In genomic region chr15:90916461-90916860, GRCh38 we compare ENCODE assay signal across 22 cellular contexts. TPM values are rescaled to one million over a fixed set of nuclear protein-coding genes. Genes with fewer than 3 reads are reported as not detected.
DNase-seq lines count a peak whose midpoint lies in the region; ATAC-seq, FAIRE-seq and TF ChIP-seq lines count a peak whose summit lies in the region.
"Had no signal": no experiment of that assay in that cellular context is flagged by ENCODE, and none has a peak within 500 bp of the region (broad histone marks: within the 10 kb centered on the region; RNA-seq: fewer than 3 reads in every experiment).

No MANE protein-coding gene starts in this region.

- peaks cover 0 to 46% (median 10%) of the 10 kb centered on the region in 12 donors for H3K4me1 ChIP-seq in heart left ventricle
- H3K4me1 ChIP-seq in H1 (replicated peaks in 1 of 4; ENCODE audit: control insufficient read depth in 3 of 4, insufficient read depth in 4 of 4, low read length in 3 of 4) = peaks cover 0 to 2% (median 0%) of the 10 kb centered on the region in 4 experiments; a peak in 2 of 7 replicates
- H3K4me1 ChIP-seq in neutrophil (ENCODE audit: control insufficient read depth in 1 of 2, insufficient read depth in 1 of 2, low read depth in 1 of 2, low read length in 1 of 2) = peaks cover 70% of the 10 kb centered on the region in 2 experiments
- no peaks in the 10 kb centered on the region for H3K4me1 ChIP-seq in prostate gland (replicated peaks)
- H3K4me1 ChIP-seq: BE2C, Caco-2, SJSA1 had no signal

- H2BK20ac ChIP-seq in H1 (ENCODE audit: low read length) = no peak overlapping the region

- H2BK5ac ChIP-seq in H1 (ENCODE audit: low read depth, low read length) = peak overlapping the region; percentile 13; the same call in 1 of the 2 replicates

- TF ChIP-seq RAD21 in H1 (IDR thresholded peaks at IDR 0.05 in 1 of 2, conservative IDR thresholded peaks at IDR 0.05 in 1 of 2; ENCODE audit: low read depth in 2 of 2, low read length in 2 of 2) = no peak

- ATAC-seq in heart left ventricle (peak in 1 of 4 donors; percentile 11), Right ventricle myocardium inferior (no peak), HG03196 (IDR thresholded peaks at IDR 0.05; ENCODE audit: unreplicated experiment) (no peak)
- ATAC-seq in activated CD8-positive, alpha-beta T cell treated with anti-CD3 and anti-CD28 coated beads, Interleukin-2, amount 10 ng/mL, durations not matched to agents 7 days and 5 days = no peak
- ATAC-seq: activated T-cell treated with anti-CD3 and anti-CD28 coated beads, Interleukin-2, amount 50 U/mL, for 4 hours; Panc1 had no signal

- H3K36me3 Mint-ChIP-seq in activated CD8-positive, alpha-beta T cell treated with anti-CD3 and anti-CD28 coated beads, Interleukin-2, amount 10 ng/mL, durations not matched to agents 7 days and 5 days (ENCODE audit: low read depth) = peaks cover 75% of the 10 kb centered on the region

- no peaks in the 10 kb centered on the region for H3K9me3 ChIP-seq in heart left ventricle
- H3K9me3 ChIP-seq in H1 (ENCODE audit: insufficient read depth in 2 of 2, low read depth in 1 of 2, low read length in 1 of 2) = no peaks in the 10 kb centered on the region
- no peaks in the 10 kb centered on the region for H3K9me3 ChIP-seq in neutrophil
- H3K9me3 ChIP-seq in prostate gland = no peaks in the 10 kb centered on the region
- H3K9me3 ChIP-seq: BE2C, Caco-2, sigmoid colon, SJSA1 had no signal

- TF ChIP-seq CTCF in heart left ventricle (IDR thresholded peaks at IDR 0.05) = no peak
- no peak for TF ChIP-seq CTCF in H1 (IDR thresholded peaks at IDR 0.05; ENCODE audit: control extremely low read depth in 1 of 3, insufficient read depth in 1 of 3, low read depth in 1 of 3, low read length in 3 of 3)
- no peak for TF ChIP-seq CTCF in neutrophil (IDR thresholded peaks at IDR 0.05)
- no peak for TF ChIP-seq CTCF in prostate gland (IDR thresholded peaks at IDR 0.05)

- no peaks in the 10 kb centered on the region for H3K27me3 Mint-ChIP-seq in activated CD8-positive, alpha-beta T cell treated with anti-CD3 and anti-CD28 coated beads, Interleukin-2, amount 10 ng/mL, durations not matched to agents 7 days and 5 days (ENCODE audit: low read depth)
- H3K27me3 Mint-ChIP-seq: memory B cell; naive thymus-derived CD4-positive, alpha-beta T cell had no signal

- no peak overlapping the region for H3K18ac ChIP-seq in H1 (ENCODE audit: extremely low read depth, low read length)

- CTCF ChIA-PET in H1 (lab: Charles Lee; ENCODE audit: partially characterized antibody) = interaction anchor here (1.9 to 6.8 kb wide), 2 partner anchors 16 to 20 kb away, joined by 8 to 87 read pairs; partner anchors contain the start of genes HDDC3 and UNC45A
- CTCF ChIA-PET in activated CD8-positive, alpha-beta T cell treated with anti-CD3 and anti-CD28 coated beads, Interleukin-2, amount 10 ng/mL, durations not matched to agents 7 days and 5 days (lab: Charles Lee) = no interaction called here

- no peaks in the 10 kb centered on the region for H3K9me3 Mint-ChIP-seq in activated CD8-positive, alpha-beta T cell treated with anti-CD3 and anti-CD28 coated beads, Interleukin-2, amount 10 ng/mL, durations not matched to agents 7 days and 5 days (ENCODE audit: insufficient read depth)
- H3K9me3 Mint-ChIP-seq: activated T-cell treated with anti-CD3 and anti-CD28 coated beads, Interleukin-2, amount 50 U/mL, for 4 hours; memory B cell; naive thymus-derived CD4-positive, alpha-beta T cell had no signal

- H3K27ac Mint-ChIP-seq in activated CD8-positive, alpha-beta T cell treated with anti-CD3 and anti-CD28 coated beads, Interleukin-2, amount 10 ng/mL, durations not matched to agents 7 days and 5 days = no peak overlapping the region
- H3K27ac Mint-ChIP-seq: memory B cell had no signal

- no peaks in the 10 kb centered on the region for H3K23me2 ChIP-seq in H1 (ENCODE audit: low read depth, low read length)

- H3K27ac ChIP-seq in heart left ventricle = peak overlapping the region in 11 of 12 donors; percentile 30 to 85 (median 71)
- no peak overlapping the region for H3K27ac ChIP-seq in H1 (ENCODE audit: low read depth, low read length)
- peak overlapping the region; percentile 94 for H3K27ac ChIP-seq in neutrophil
- no peak overlapping the region for H3K27ac ChIP-seq in prostate gland
- H3K27ac ChIP-seq: SJSA1 had no signal

- no peak overlapping the region for H4K5ac ChIP-seq in H1 (ENCODE audit: insufficient read length, low read depth, low read length)

- no peaks in the 10 kb centered on the region for H3K79me1 ChIP-seq in H1 (ENCODE audit: low read depth, low read length)

- TF ChIP-seq POLR2A in heart left ventricle (IDR thresholded peaks at IDR 0.05) (no peak), H1 (IDR thresholded peaks at IDR 0.05; ENCODE audit: control extremely low read depth in 1 of 2, low read depth in 2 of 2, low read length in 2 of 2) (no peak), prostate gland (IDR thresholded peaks at IDR 0.05) (no peak)

- no peak overlapping the region for H3K4ac ChIP-seq in H1 (replicated peaks; ENCODE audit: insufficient read length, low read depth, low read length)

- H2AK5ac ChIP-seq in H1 (ENCODE audit: low read depth, low read length) = no peak overlapping the region

- H3K79me2 ChIP-seq in H1 (ENCODE audit: control insufficient read depth in 1 of 2, insufficient read depth in 2 of 2, low read length in 2 of 2) = no peaks in the 10 kb centered on the region

- H3K27me3 ChIP-seq in heart left ventricle (no peaks in the 10 kb centered on the region), H1 (replicated peaks in 1 of 4; ENCODE audit: control insufficient read depth in 3 of 4, extremely low read depth in 1 of 4, insufficient read depth in 3 of 4, low read length in 3 of 4) (no peaks in the 10 kb centered on the region), neutrophil (no peaks in the 10 kb centered on the region), prostate gland (replicated peaks; ENCODE audit: insufficient read depth) (no peaks in the 10 kb centered on the region)
- H3K27me3 ChIP-seq: BE2C, sigmoid colon, SJSA1 had no signal

- H4K20me1 ChIP-seq in H1 (replicated peaks in 1 of 2; ENCODE audit: control insufficient read depth in 1 of 2, insufficient read depth in 2 of 2, low read length in 2 of 2) = peaks cover 2 to 3% of the 10 kb centered on the region in 2 experiments

- no peak overlapping the region for H3K56ac ChIP-seq in H1 (replicated peaks; ENCODE audit: insufficient read length, low read depth, low read length)

- intact Hi-C loops in heart left ventricle (cut with DNase I) (no loop called here), Right ventricle myocardium inferior (cut with DNase I) (no loop called here), prostate gland (cut with DNase I) (no loop called here)

- H3K4me3 Mint-ChIP-seq in activated CD8-positive, alpha-beta T cell treated with anti-CD3 and anti-CD28 coated beads, Interleukin-2, amount 10 ng/mL, durations not matched to agents 7 days and 5 days = no peak overlapping the region
- H3K4me3 Mint-ChIP-seq: activated T-cell treated with anti-CD3 and anti-CD28 coated beads, Interleukin-2, amount 50 U/mL, for 4 hours; memory B cell; naive thymus-derived CD4-positive, alpha-beta T cell had no signal

- no peak overlapping the region for H3K14ac ChIP-seq in H1 (ENCODE audit: insufficient read length)

- H3K4me3 ChIP-seq in heart left ventricle (peak overlapping the region in 3 of 12 donors; percentile 14 to 25 (median 17)), H1 (ENCODE audit: extremely low read depth in 1 of 4, insufficient read depth in 2 of 4, low read depth in 3 of 4, low read length in 4 of 4) (no peak overlapping the region), neutrophil (ENCODE audit: low read depth in 1 of 2, low read length in 1 of 2) (peak overlapping the region; percentile 57 to 72), prostate gland (no peak overlapping the region)
- H3K4me3 ChIP-seq: sigmoid colon, SJSA1 had no signal

- H4K91ac ChIP-seq in H1 (replicated peaks; ENCODE audit: insufficient read length, low read length) = no peak overlapping the region

- DNase-seq in heart left ventricle = no peak
- DNase-seq in Right ventricle myocardium inferior (ENCODE audit: missing footprints) = no peak
- no peak for DNase-seq in H1 (ENCODE audit: low read depth in 1 of 2, low spot score in 2 of 2)
- no peak for DNase-seq in T-helper 9 cell
- no peak for DNase-seq in prostate gland (ENCODE audit: low spot score)
- no peak for DNase-seq in activated CD8-positive, alpha-beta T cell treated with anti-CD3 and anti-CD28 coated beads, Interleukin-2, amount 10 ng/mL, durations not matched to agents 7 days and 5 days
- DNase-seq: activated T-cell treated with anti-CD3 and anti-CD28 coated beads, Interleukin-2, amount 50 U/mL, for 4 hours; BE2C; Caco-2; central memory CD4-positive, alpha-beta T cell; DMS79 treated with DMSO at 0.1 percent for 48 hours; naive thymus-derived CD4-positive, alpha-beta T cell; NCI-H146; NCI-H524; occipital lobe had no signal

- H4K8ac ChIP-seq in H1 (ENCODE audit: extremely low read depth, insufficient read depth, low read length) = no peak overlapping the region; the same call in 1 of the 2 replicates

- FAIRE-seq in H1 (lab: Jason Lieb, UNC) = no peak
- FAIRE-seq: kidney had no signal

- H2BK120ac ChIP-seq in H1 (replicated peaks; ENCODE audit: low read depth, low read length) = no peak overlapping the region

- H3K4me2 ChIP-seq in H1 (ENCODE audit: insufficient read depth in 1 of 2, low read depth in 2 of 2, low read length in 2 of 2) = no peak overlapping the region

- TF ChIP-seq EP300 in H1 (IDR thresholded peaks at IDR 0.05; ENCODE audit: borderline replicate concordance in 1 of 2, low read depth in 2 of 2, low read length in 2 of 2) = no peak

- H2BK15ac ChIP-seq in H1 (ENCODE audit: low read length) = no peak overlapping the region

- H2AFZ ChIP-seq in H1 (ENCODE audit: low read length) = no peak overlapping the region

- WGBS in heart left ventricle, 4 donors = 86 to 93% (median 92%) methylated on average over 11 of the region's 11 CpGs
- 83% methylated on average over 11 of the region's 11 CpGs; no CpG with 5 or more reads in 1 of the 2 experiments for WGBS in H1 (ENCODE audit: extremely low coverage in 1 of 2, insufficient coverage in 1 of 2, insufficient read length in 1 of 2, insufficient replicate concordance in 2 of 2, low coverage in 1 of 2, low lambda C conversion rate in 2 of 2, missing lambda C conversion rate in 1 of 2), 2 experiments
- WGBS in prostate gland = 86% methylated on average over 11 of the region's 11 CpGs

- no peak overlapping the region for H2BK12ac ChIP-seq in H1 (ENCODE audit: low read depth, low read length)

- no peaks in the 10 kb centered on the region for H3K4me1 Mint-ChIP-seq in activated CD8-positive, alpha-beta T cell treated with anti-CD3 and anti-CD28 coated beads, Interleukin-2, amount 10 ng/mL, durations not matched to agents 7 days and 5 days (ENCODE audit: low read depth)
- H3K4me1 Mint-ChIP-seq: memory B cell had no signal

- H3K9ac ChIP-seq in H1 (replicated peaks in 1 of 4; ENCODE audit: extremely low read depth in 1 of 4, low read depth in 3 of 4, low read length in 3 of 4) = no peak overlapping the region

- POLR2A ChIA-PET in H1 (lab: Charles Lee; ENCODE audit: partially characterized antibody) = no interaction called here
- POLR2A ChIA-PET in activated CD8-positive, alpha-beta T cell treated with anti-CD3 and anti-CD28 coated beads, Interleukin-2, amount 10 ng/mL, durations not matched to agents 7 days and 5 days (lab: Charles Lee) = no interaction called here

- H3K36me3 ChIP-seq in heart left ventricle (peaks cover 11 to 100% (median 99%) of the 10 kb centered on the region in 9 donors), H1 (ENCODE audit: control insufficient read depth in 2 of 4, insufficient read depth in 4 of 4, low read length in 3 of 4) (no peaks in the 10 kb centered on the region; a peak in 4 of 8 replicates), neutrophil (peaks cover 72% of the 10 kb centered on the region), prostate gland (peaks cover 24 to 47% of the 10 kb centered on the region in 2 donors)

- H3K23ac ChIP-seq in H1 (ENCODE audit: insufficient read length) = no peak overlapping the region

RNA-seq across cellular contexts. Expression of gene MAN2A2, which starts 13.4 kb away (rescaled TPM):
- 100 to 1,000 TPM in 3 of 9 donors, 10 to 100 TPM in 6; 62.2 to 145 (median 89.0) TPM for total RNA-seq in heart left ventricle
- 10 to 100 TPM; 38.7 to 42.3 TPM for polyA plus RNA-seq in heart left ventricle
- total RNA-seq in Right ventricle myocardium inferior = 133 TPM
- 21.9 and 23.1 TPM in 2 replicates for total RNA-seq in H1 (2021; fragmentation: NEBNext Ultra II Directional; extraction: Animal tissue kit (Norgen Biotek cat#: 25700))
- 29.7 and 35.9 TPM in 2 replicates for polyA plus RNA-seq in H1 (2011; rRNA removed)
- polyA plus RNA-seq in H1 (2011; cell fraction: cytosol; rRNA removed) = 24.6 TPM
- 210 TPM for polyA plus RNA-seq in H1 (2011; cell fraction: nucleus; rRNA removed)
- polyA plus RNA-seq in H1 (2012, experiment 1 of 2) = 16.3 to 19.6 TPM (median 18.4 TPM) in 4 replicates
- polyA plus RNA-seq in H1 (2012, experiment 2 of 2) = 4.7 TPM
- 18.5 TPM for polyA plus RNA-seq in H1 (2013, experiment 1 of 2)
- 14.0 TPM for polyA plus RNA-seq in H1 (2013, experiment 2 of 2)
- 20.9 and 24.9 TPM in 2 replicates for polyA minus RNA-seq in H1 (2011; rRNA and poly(A)+ RNA removed)
- 9.3 TPM for polyA minus RNA-seq in H1 (2011; cell fraction: cytosol; rRNA and poly(A)+ RNA removed)
- polyA minus RNA-seq in H1 (2011; cell fraction: nucleus; rRNA and poly(A)+ RNA removed) = 32.5 TPM
- 100 to 1,000 TPM in 1 of 2 donors, 10 to 100 TPM in 1; 46.6 to 113 TPM for total RNA-seq in prostate gland
- 10 to 100 TPM; 82.7 to 97.7 TPM for total RNA-seq in activated CD8-positive, alpha-beta T cell treated with anti-CD3 and anti-CD28 coated beads, Interleukin-2, amount 10 ng/mL, durations not matched to agents 7 days and 5 days

RNA-seq across cellular contexts. Expression of gene HDDC3, which starts 15.9 kb away (rescaled TPM):
- total RNA-seq in heart left ventricle = 10 to 100 TPM; 10.9 to 19.9 (median 15.2) TPM
- 10 to 100 TPM; 13.9 to 16.8 TPM for polyA plus RNA-seq in heart left ventricle
- total RNA-seq in Right ventricle myocardium inferior = 18.9 TPM
- total RNA-seq in H1 (2021; fragmentation: NEBNext Ultra II Directional; extraction: Animal tissue kit (Norgen Biotek cat#: 25700)) = 16.3 and 17.0 TPM in 2 replicates
- 16.5 and 19.6 TPM in 2 replicates for polyA plus RNA-seq in H1 (2011; rRNA removed)
- 20.7 TPM for polyA plus RNA-seq in H1 (2011; cell fraction: cytosol; rRNA removed)
- polyA plus RNA-seq in H1 (2011; cell fraction: nucleus; rRNA removed) = 16.6 TPM
- polyA plus RNA-seq in H1 (2012, experiment 1 of 2) = 10.3 to 16.5 TPM (median 13.7 TPM) in 4 replicates
- 13.7 TPM for polyA plus RNA-seq in H1 (2012, experiment 2 of 2)
- polyA plus RNA-seq in H1 (2013, experiment 1 of 2) = 14.9 TPM
- 13.1 TPM for polyA plus RNA-seq in H1 (2013, experiment 2 of 2)
- polyA minus RNA-seq in H1 (2011; rRNA and poly(A)+ RNA removed) = 15.6 and 17.6 TPM in 2 replicates
- polyA minus RNA-seq in H1 (2011; cell fraction: cytosol; rRNA and poly(A)+ RNA removed) = 11.1 TPM
- 17.6 TPM for polyA minus RNA-seq in H1 (2011; cell fraction: nucleus; rRNA and poly(A)+ RNA removed)
- total RNA-seq in prostate gland = 10 to 100 TPM; 16.2 to 30.6 TPM
- total RNA-seq in activated CD8-positive, alpha-beta T cell treated with anti-CD3 and anti-CD28 coated beads, Interleukin-2, amount 10 ng/mL, durations not matched to agents 7 days and 5 days = 10 to 100 TPM; 23.8 to 26.9 TPM

RNA-seq across cellular contexts. Expression of gene UNC45A, which starts 18.6 kb away (rescaled TPM):
- total RNA-seq in heart left ventricle (10 to 100 TPM; 12.0 to 34.0 (median 21.9) TPM), Right ventricle myocardium inferior (25.8 TPM), prostate gland (10 to 100 TPM; 52.2 to 70.1 TPM)
- polyA plus RNA-seq in heart left ventricle (10 to 100 TPM; 20.0 to 24.9 TPM), H1 (2011; rRNA removed) (74.1 and 87.2 TPM in 2 replicates)
- 75.4 and 84.2 TPM in 2 replicates for total RNA-seq in H1 (2021; fragmentation: NEBNext Ultra II Directional; extraction: Animal tissue kit (Norgen Biotek cat#: 25700))
- 89.0 TPM for polyA plus RNA-seq in H1 (2011; cell fraction: cytosol; rRNA removed)
- polyA plus RNA-seq in H1 (2011; cell fraction: nucleus; rRNA removed) = 152 TPM
- 58.1 to 98.9 TPM (median 91.2 TPM) in 4 replicates for polyA plus RNA-seq in H1 (2012, experiment 1 of 2)
- 60.3 TPM for polyA plus RNA-seq in H1 (2012, experiment 2 of 2)
- 30.1 TPM for polyA plus RNA-seq in H1 (2013, experiment 1 of 2)
- 26.3 TPM for polyA plus RNA-seq in H1 (2013, experiment 2 of 2)
- polyA minus RNA-seq in H1 (2011; rRNA and poly(A)+ RNA removed) = 72.3 and 80.6 TPM in 2 replicates
- 47.0 TPM for polyA minus RNA-seq in H1 (2011; cell fraction: cytosol; rRNA and poly(A)+ RNA removed)
- polyA minus RNA-seq in H1 (2011; cell fraction: nucleus; rRNA and poly(A)+ RNA removed) = 59.5 TPM
- 10 to 100 TPM; 74.6 to 81.4 TPM for total RNA-seq in activated CD8-positive, alpha-beta T cell treated with anti-CD3 and anti-CD28 coated beads, Interleukin-2, amount 10 ng/mL, durations not matched to agents 7 days and 5 days

RNA-seq across cellular contexts. Expression of gene FES, which starts 32.2 kb away (rescaled TPM):
- total RNA-seq in heart left ventricle = 10 to 100 TPM; 10.7 to 37.5 (median 15.9) TPM
- polyA plus RNA-seq in heart left ventricle = 10 to 100 TPM; 15.6 to 16.4 TPM
- total RNA-seq in Right ventricle myocardium inferior = 19.3 TPM
- 6.8 and 8.6 TPM in 2 replicates for total RNA-seq in H1 (2021; fragmentation: NEBNext Ultra II Directional; extraction: Animal tissue kit (Norgen Biotek cat#: 25700))
- polyA plus RNA-seq in H1 (2011; rRNA removed) = 8.5 and 10.9 TPM in 2 replicates
- 9.5 TPM for polyA plus RNA-seq in H1 (2011; cell fraction: cytosol; rRNA removed)
- 42.5 TPM for polyA plus RNA-seq in H1 (2011; cell fraction: nucleus; rRNA removed)
- polyA plus RNA-seq in H1 (2012, experiment 1 of 2) = 4.2 to 9.7 TPM (median 8.0 TPM) in 4 replicates
- polyA plus RNA-seq in H1 (2012, experiment 2 of 2) = 6.3 TPM
- 3.9 TPM for polyA plus RNA-seq in H1 (2013, experiment 1 of 2)
- 3.0 TPM for polyA plus RNA-seq in H1 (2013, experiment 2 of 2)
- polyA minus RNA-seq in H1 (2011; rRNA and poly(A)+ RNA removed) = 7.4 and 8.6 TPM in 2 replicates
- 9.8 TPM for polyA minus RNA-seq in H1 (2011; cell fraction: cytosol; rRNA and poly(A)+ RNA removed)
- polyA minus RNA-seq in H1 (2011; cell fraction: nucleus; rRNA and poly(A)+ RNA removed) = 18.5 TPM
- total RNA-seq in prostate gland = 10 to 100 TPM; 22.8 to 33.9 TPM
- total RNA-seq in activated CD8-positive, alpha-beta T cell treated with anti-CD3 and anti-CD28 coated beads, Interleukin-2, amount 10 ng/mL, durations not matched to agents 7 days and 5 days = 10 to 100 TPM; 10.5 to 11.1 TPM
- polyA plus RNA-seq: naive thymus-derived CD4-positive, alpha-beta T cell had no signal

RNA-seq across cellular contexts. Expression of gene RCCD1, which starts 38.2 kb away (rescaled TPM):
- total RNA-seq in heart left ventricle (10 to 100 TPM in 1 of 9 donors, 1 to 10 TPM in 8; 5.6 to 11.1 (median 7.3) TPM), Right ventricle myocardium inferior (9.0 TPM), prostate gland (10 to 100 TPM in 1 of 2 donors, 1 to 10 TPM in 1; 9.1 to 13.0 TPM)
- polyA plus RNA-seq in heart left ventricle (1 to 10 TPM; 5.4 to 6.9 TPM), H1 (2011; rRNA removed) (9.9 and 13.2 TPM in 2 replicates)
- total RNA-seq in H1 (2021; fragmentation: NEBNext Ultra II Directional; extraction: Animal tissue kit (Norgen Biotek cat#: 25700)) = 16.2 and 18.8 TPM in 2 replicates
- polyA plus RNA-seq in H1 (2011; cell fraction: cytosol; rRNA removed) = 15.6 TPM
- polyA plus RNA-seq in H1 (2011; cell fraction: nucleus; rRNA removed) = 70.5 TPM
- 21.0 to 22.6 TPM (median 21.9 TPM) in 4 replicates for polyA plus RNA-seq in H1 (2012, experiment 1 of 2)
- 12.9 TPM for polyA plus RNA-seq in H1 (2012, experiment 2 of 2)
- polyA plus RNA-seq in H1 (2013, experiment 1 of 2) = 12.7 TPM
- 11.1 TPM for polyA plus RNA-seq in H1 (2013, experiment 2 of 2)
- 4.5 and 7.2 TPM in 2 replicates for polyA minus RNA-seq in H1 (2011; rRNA and poly(A)+ RNA removed)
- polyA minus RNA-seq in H1 (2011; cell fraction: cytosol; rRNA and poly(A)+ RNA removed) = 6.4 TPM
- 18.9 TPM for polyA minus RNA-seq in H1 (2011; cell fraction: nucleus; rRNA and poly(A)+ RNA removed)
- 10 to 100 TPM; 30.1 to 31.9 TPM for total RNA-seq in activated CD8-positive, alpha-beta T cell treated with anti-CD3 and anti-CD28 coated beads, Interleukin-2, amount 10 ng/mL, durations not matched to agents 7 days and 5 days

Comparison
In these comparisons a context has a peak if more than half of its experiments do, and no peak if none do; other contexts are left out.
1. H3K27ac ChIP-seq: peak in heart left ventricle (11 of 12) and neutrophil (single experiment); none in H1 (single experiment) and prostate gland (0 of 2).
2. H3K4me3 ChIP-seq: peak in neutrophil (2 of 2); none in H1 (0 of 4) and prostate gland (0 of 2).